In genomic region chr18:30957086-30957485, GRCh38 we compare ENCODE assay signal across 22 cellular contexts.
"Had no signal": no experiment of that assay in that cellular context is flagged by ENCODE, and none has a peak within 500 bp of the region (broad histone marks: within the 10 kb centered on the region; RNA-seq: fewer than 3 reads in every experiment).

No MANE protein-coding gene starts in this region.

- H3K27me3 ChIP-seq: hepatocyte, stomach had no signal

- ATAC-seq: activated CD8-positive, alpha-beta T cell treated with anti-CD3 and anti-CD28 coated beads for 36 hours; activated T-helper 17 cell treated with anti-CD3 and anti-CD28 coated beads, Interleukin-2, amount 50 U/mL, for 72 hours; right cardiac atrium; stimulated activated effector memory CD8-positive, alpha-beta T cell treated with anti-CD3 and anti-CD28 coated beads, Interleukin-12 subunit alpha, Interleukin-12 subunit beta, amount 100 ng/mL, for 72 hours had no signal

- H3K9me3 ChIP-seq: esophagus muscularis mucosa, SK-N-SH, stomach had no signal

- H3K9ac ChIP-seq: SK-N-SH had no signal

- H3K4me3 ChIP-seq: esophagus muscularis mucosa, hepatocyte, lung, skin epidermis, stomach had no signal

- H3K79me2 ChIP-seq: hepatocyte had no signal

- FAIRE-seq: islet of Langerhans had no signal

- DNase-seq: activated B cell treated with CpG ODN at 0.5 μM for 24 hours; activated CD4-positive, alpha-beta T cell treated with anti-CD3 and anti-CD28 coated beads for 48 hours; activated CD8-positive, alpha-beta T cell treated with anti-CD3 and anti-CD28 coated beads for 36 hours; activated naive CD4-positive, alpha-beta T cell; activated naive CD8-positive, alpha-beta T cell treated with anti-CD3 and anti-CD28 coated beads for 36 hours; activated T-cell treated with anti-CD3 and anti-CD28 coated beads, Interleukin-2, amount 50 U/mL, for 1 hour; amygdala; cortex of kidney; effector CD8-positive, alpha-beta T cell; nephron progenitor cell; occipital lobe; right cardiac atrium; SK-N-SH; stimulated activated CD4-positive, alpha-beta T cell treated with anti-CD3 and anti-CD28 coated beads, Interleukin-4, amount 100 ng/mL, for 1 hour; stomach had no signal

- H3K27ac ChIP-seq: esophagus muscularis mucosa, hepatocyte, skin epidermis, stomach had no signal

- H3K36me3 ChIP-seq: esophagus muscularis mucosa, stomach had no signal

- H2AFZ ChIP-seq: hepatocyte had no signal

- H3K4me1 ChIP-seq: esophagus muscularis mucosa, stomach had no signal

- H3K4me2 ChIP-seq: hepatocyte, SK-N-SH had no signal

- H3K9me2 ChIP-seq: SK-N-SH had no signal
